ENCODE assay signal across 8 cellular contexts in genomic region chr14:100192250-100192671, GRCh38.
DNase-seq lines count a peak whose midpoint lies in the region; ATAC-seq and TF ChIP-seq lines count a peak whose summit lies in the region.

No MANE protein-coding gene starts in this region.

- H3K4me3 ChIP-seq in AG04449 (ENCODE audit: low read depth, low read length) (peak overlapping the region; percentile 53), LNCaP clone FGC (ENCODE audit: low read depth, low read length) (peak overlapping the region; percentile 45), muscle layer of duodenum (ENCODE audit: low read depth in 1 of 2, low read length in 2 of 2) (peak overlapping the region; percentile 56 to 59)

- no peak for ATAC-seq in GM18909 (IDR thresholded peaks at IDR 0.05; ENCODE audit: poor library complexity, unreplicated experiment)
- no peak for ATAC-seq in GM21423 (IDR thresholded peaks at IDR 0.05; ENCODE audit: unreplicated experiment)

- no peak for DNase-seq in AG04449 (ENCODE audit: low read depth, low spot score)
- DNase-seq in LNCaP clone FGC (ENCODE audit: low read depth): no peak
- no peak for DNase-seq in germinal center (ENCODE audit: low spot score)
- DNase-seq in KBM-7: no peak

- CTCF ChIA-PET in AG04449 (lab: Yijun Ruan, JAX): interaction anchor here (0.6 to 5.6 kb wide), 33 partner anchors 8 to 673 kb away, joined by 3 to 72 read pairs (median 4); no protein-coding TSS in a partner anchor

- in situ Hi-C loops in KBM-7 (cut with MboI; ENCODE audit: low pct_unique_long_range_greater_than_20kb, low sequenced_read_pairs): no loop called here

- H3K36me3 ChIP-seq in muscle layer of duodenum (ENCODE audit: control insufficient read depth in 1 of 2, insufficient read depth in 2 of 2, low read length in 2 of 2): no peaks in the 10 kb centered on the region

- no peaks in the 10 kb centered on the region for H3K9me3 ChIP-seq in muscle layer of duodenum (ENCODE audit: control insufficient read depth in 1 of 2, low read length in 2 of 2)

- H3K27me3 ChIP-seq in muscle layer of duodenum (ENCODE audit: low read depth, low read length): no peaks in the 10 kb centered on the region

- peak overlapping the region; percentile 96 for H3K27ac ChIP-seq in cingulate gyrus (ENCODE audit: low read depth, low read length)
- peak overlapping the region; percentile 74 for H3K27ac ChIP-seq in muscle layer of duodenum (ENCODE audit: low read length)

- TF ChIP-seq CTCF in AG04449 (IDR thresholded peaks at IDR 0.05; ENCODE audit: insufficient read depth, low read length, missing control alignments): no peak
- no peak for TF ChIP-seq CTCF in LNCaP clone FGC (IDR thresholded peaks at IDR 0.05; ENCODE audit: control insufficient read depth, extremely low read depth, insufficient read depth)

- POLR2A ChIA-PET in AG04449 (lab: Yijun Ruan, JAX): interaction anchor here (0.5 kb wide), 1 partner anchor 206 kb away, joined by 3 read pairs; no protein-coding TSS in a partner anchor

- H3K4me1 ChIP-seq in muscle layer of duodenum (ENCODE audit: control insufficient read depth in 1 of 2, insufficient read depth in 2 of 2, low read length in 2 of 2): peaks cover 4 to 6% of the 10 kb centered on the region in 2 donors
